In genomic region chr6:36930483-36930882, GRCh38 we compare ENCODE assay signal across 20 cellular contexts. TPM values are rescaled to one million over a fixed set of nuclear protein-coding genes. Genes with fewer than 3 reads are reported as not detected.
"Had no signal": no experiment of that assay in that cellular context is flagged by ENCODE, and none has a peak within 500 bp of the region (broad histone marks: within the 10 kb centered on the region; RNA-seq: fewer than 3 reads in every experiment).

No MANE protein-coding gene starts in this region.

- H3K4me1 Mint-ChIP-seq: neural crest cell had no signal

- H3K9me3 Mint-ChIP-seq: activated CD4-positive, alpha-beta T cell treated with anti-CD3 and anti-CD28 coated beads, Interleukin-2, amount 10 ng/mL, durations not matched to agents 7 days and 5 days; neural crest cell; stimulated activated effector memory CD8-positive, alpha-beta T cell treated with anti-CD3 and anti-CD28 coated beads, Interleukin-12 subunit alpha, Interleukin-12 subunit beta, amount 100 ng/mL, for 72 hours; T-helper 2 cell treated with Interferon-gamma antibody and Interleukin-4, amounts not matched to agents 5 μg/mL and 100 μg/mL, for 36 hours had no signal

- H3K27me3 Mint-ChIP-seq: activated naive CD8-positive, alpha-beta T cell had no signal

- ATAC-seq: activated T-cell treated with anti-CD3 and anti-CD28 coated beads, Interleukin-2, amount 50 U/mL, for 72 hours; stimulated activated effector memory CD8-positive, alpha-beta T cell treated with anti-CD3 and anti-CD28 coated beads, Interleukin-12 subunit alpha, Interleukin-12 subunit beta, amount 100 ng/mL, for 72 hours had no signal

- DNase-seq: activated CD4-positive, alpha-beta T cell treated with anti-CD3 and anti-CD28 coated beads, Interleukin-2, amount 10 ng/mL, durations not matched to agents 7 days and 5 days; activated gamma-delta T cell treated with Interleukin-2 at 50 U/mL for 16 hours; activated T-cell treated with anti-CD3 and anti-CD28 coated beads, Interleukin-2, amount 50 U/mL, for 72 hours; anterior cingulate cortex; dorsolateral prefrontal cortex; endodermal cell; hippocampal formation; stimulated activated CD4-positive, alpha-beta T cell treated with anti-CD3 and anti-CD28 coated beads, Interleukin-12 subunit alpha, Interleukin-12 subunit beta, amount 100 ng/mL, for 4 hours; stimulated activated CD4-positive, alpha-beta T cell treated with anti-CD3 and anti-CD28 coated beads, Interleukin-2, amount 100 ng/mL, for 24 hours; SW 1271; tibial artery had no signal

- H3K9me3 ChIP-seq: tibial artery had no signal

- H3K27me3 ChIP-seq: dorsolateral prefrontal cortex, tibial artery had no signal

- H3K27ac ChIP-seq: dorsolateral prefrontal cortex, tibial artery had no signal

- H3K4me3 Mint-ChIP-seq: activated CD4-positive, alpha-beta T cell treated with anti-CD3 and anti-CD28 coated beads, Interleukin-2, amount 10 ng/mL, durations not matched to agents 7 days and 5 days; activated naive CD8-positive, alpha-beta T cell; activated T-cell treated with anti-CD3 and anti-CD28 coated beads, Interleukin-2, amount 50 U/mL, for 72 hours; endodermal cell; neural crest cell; stimulated activated effector memory CD8-positive, alpha-beta T cell treated with anti-CD3 and anti-CD28 coated beads, Interleukin-12 subunit alpha, Interleukin-12 subunit beta, amount 100 ng/mL, for 72 hours; T-helper 2 cell treated with Interferon-gamma antibody and Interleukin-4, amounts not matched to agents 5 μg/mL and 100 μg/mL, for 36 hours had no signal

- H3K4me3 ChIP-seq: dorsolateral prefrontal cortex, tibial artery had no signal

- FAIRE-seq: bronchial epithelial cell, urothelium cell line had no signal

- H3K27ac Mint-ChIP-seq: activated CD4-positive, alpha-beta T cell treated with anti-CD3 and anti-CD28 coated beads, Interleukin-2, amount 10 ng/mL, durations not matched to agents 7 days and 5 days; activated naive CD8-positive, alpha-beta T cell; activated T-cell treated with anti-CD3 and anti-CD28 coated beads, Interleukin-2, amount 50 U/mL, for 72 hours; endodermal cell; stimulated activated effector memory CD8-positive, alpha-beta T cell treated with anti-CD3 and anti-CD28 coated beads, Interleukin-12 subunit alpha, Interleukin-12 subunit beta, amount 100 ng/mL, for 72 hours; T-helper 2 cell treated with Interferon-gamma antibody and Interleukin-4, amounts not matched to agents 5 μg/mL and 100 μg/mL, for 36 hours had no signal

RNA-seq across cellular contexts. Expression of gene PI16, which starts 24.1 kb away (rescaled TPM):
- total RNA-seq: bronchial epithelial cell, chondrocyte, endodermal cell, epithelial cell of proximal tubule, kidney epithelial cell, neural crest cell had no signal
